ENCODE assay signal across 8 cellular contexts in genomic region chr5:77491783-77492652, GRCh38. TPM values are rescaled to one million over a fixed set of nuclear protein-coding genes. Genes with fewer than 3 reads are reported as not detected.
DNase-seq lines count a peak whose midpoint lies in the region; ATAC-seq and TF ChIP-seq lines count a peak whose summit lies in the region.

Gene WDR41 (minus strand): TSS chr5:77492316. CDS start chr5:77492220, 96 bp downstream.

- H3K4me3 Mint-ChIP-seq in WTC11 (peak within 1 kb of the TSS; percentile 89), immature natural killer cell (peak within 1 kb of the TSS; percentile 91 to 95 (median 94))

- peaks cover 0 to 33% (median 17%) of the 10 kb centered on the region in 6 donors for H3K4me1 ChIP-seq in spleen

- peaks cover 0 to 17% (median under 1%) of the 10 kb centered on the region in 6 donors for H3K36me3 ChIP-seq in spleen

- H3K9me3 Mint-ChIP-seq in WTC11: no peaks in the 10 kb centered on the region
- H3K9me3 Mint-ChIP-seq in immature natural killer cell: no peaks in the 10 kb centered on the region

- H3K36me3 Mint-ChIP-seq in WTC11 (peaks cover 2% of the 10 kb centered on the region; the same call in 1 of the 2 replicates), immature natural killer cell (no peaks in the 10 kb centered on the region)

- ATAC-seq in GM18907 (IDR thresholded peaks at IDR 0.05; ENCODE audit: unreplicated experiment) (peak; percentile 92), HG03159 (IDR thresholded peaks at IDR 0.05; ENCODE audit: unreplicated experiment) (peak; percentile 85), WTC11 (peak; percentile 92)

- intact Hi-C loops in spleen (cut with DNase I; ENCODE audit: low total_unique reads): loop anchor here (5.0 kb wide), 1 partner anchor 350 kb away; no protein-coding TSS in a partner anchor

- POLR2A ChIA-PET in WTC11 (lab: Charles Lee): interaction anchor here (0.5 kb wide), 1 partner anchor 1960 kb away, joined by 3 read pairs; no protein-coding TSS in a partner anchor

- CTCF ChIA-PET in WTC11 (lab: Charles Lee): interaction anchor here (0.6 to 2.5 kb wide), 37 partner anchors 9 to 1182 kb away, joined by 3 to 14 read pairs (median 4); partner anchors contain the start of genes AP3B1 and ZBED3

- 0 to 1% (median 1%) methylated on average over 33 to 90 of the region's 90 CpGs for WGBS in spleen, 5 donors

- peak within 1 kb of the TSS; percentile 51 for H3K4me3 ChIP-seq in AG09309 (ENCODE audit: control insufficient read depth, low read depth, low read length)
- peak within 1 kb of the TSS; percentile 73 to 84 for H3K4me3 ChIP-seq in cardiac fibroblast (replicated peaks in 1 of 2; ENCODE audit: low read depth in 2 of 2, low read length in 2 of 2)
- H3K4me3 ChIP-seq in spleen: peak within 1 kb of the TSS; percentile 59 to 86 (median 73)

- H3K9me3 ChIP-seq in spleen: no peaks in the 10 kb centered on the region

- no peaks in the 10 kb centered on the region for H3K27me3 ChIP-seq in spleen (replicated peaks in 1 of 7)

- TF ChIP-seq POLR2A in spleen (IDR thresholded peaks at IDR 0.05): no peak

- peak; percentile 78 for TF ChIP-seq CTCF in AG09309 (IDR thresholded peaks at IDR 0.05; ENCODE audit: control insufficient read depth, insufficient read depth, low read depth, low read length, missing control alignments)
- TF ChIP-seq CTCF in WTC11 (IDR thresholded peaks at IDR 0.05): peak; percentile 78
- peak; percentile 77 for TF ChIP-seq CTCF in cardiac fibroblast (IDR thresholded peaks at IDR 0.05; ENCODE audit: low read depth, low read length)
- TF ChIP-seq CTCF in spleen (IDR thresholded peaks at IDR 0.05 in 8 of 11, conservative IDR thresholded peaks at IDR 0.05 in 3 of 11): peak; percentile 77 to 98 (median 94)

- DNase-seq in AG09309 (ENCODE audit: low read depth) (peak; percentile 86), NCI-H226 (peak; percentile 92), WTC11 (ENCODE audit: low spot score) (peak; percentile 86), cardiac fibroblast (ENCODE audit: low read depth in 2 of 2) (peak; percentile 95 to 97), immature natural killer cell (peak; percentile 87 to 88 (median 87)), spleen (peak; percentile 98)

- H3K27ac Mint-ChIP-seq in WTC11 (peak within 1 kb of the TSS; percentile 57; the same call in 1 of the 2 replicates), immature natural killer cell (peak within 1 kb of the TSS; percentile 75 to 95 (median 94))

- H3K27ac ChIP-seq in spleen: peak within 1 kb of the TSS; percentile 93 to 99 (median 96)

- H3K27me3 Mint-ChIP-seq in WTC11 (ENCODE audit: low read depth) (peaks cover 35% of the 10 kb centered on the region), immature natural killer cell (ENCODE audit: low read depth in 3 of 3) (peaks cover 5 to 6% (median 5%) of the 10 kb centered on the region in 3 donors)

- H3K4me1 Mint-ChIP-seq in WTC11 (peaks cover 13% of the 10 kb centered on the region), immature natural killer cell (peaks cover 16 to 21% of the 10 kb centered on the region in 2 donors)

TF ChIP-seq in WTC11, 78 proteins besides CTCF, POLR2A, EP300 and RAD21 (continues in another document):
- peak; percentile 72; the same call in 1 of the 2 replicates for TF ChIP-seq CREM (CRISPR knock-in tag; IDR thresholded peaks at IDR 0.05)
- TF ChIP-seq ARID4B (CRISPR knock-in tag; IDR thresholded peaks at IDR 0.05; ENCODE audit: borderline replicate concordance): 0 out of 2 replicates have a peak, but pooled peaks have one; percentile 76
- TF ChIP-seq ERG (CRISPR knock-in tag; IDR thresholded peaks at IDR 0.05): no peak
- TF ChIP-seq MYBL2 (CRISPR knock-in tag; IDR thresholded peaks at IDR 0.05): 0 out of 2 replicates have a peak, but pooled peaks have one; percentile 34
- TF ChIP-seq TEAD1 (CRISPR knock-in tag; IDR thresholded peaks at IDR 0.05): peak; percentile 20
- TF ChIP-seq NR3C1 (CRISPR knock-in tag; conservative IDR thresholded peaks at IDR 0.05; ENCODE audit: low read depth): 0 out of 2 replicates have a peak, but pooled peaks have one; percentile 41
- TF ChIP-seq FOXP1 (CRISPR knock-in tag; IDR thresholded peaks at IDR 0.05; ENCODE audit: borderline replicate concordance): peak; percentile 78; the same call in 1 of the 2 replicates
- TF ChIP-seq ZNF317 (CRISPR knock-in tag; IDR thresholded peaks at IDR 0.05; ENCODE audit: borderline replicate concordance, low read depth): peak; percentile 25; the same call in 1 of the 2 replicates
- TF ChIP-seq ZNF138 (CRISPR knock-in tag; conservative IDR thresholded peaks at IDR 0.05): peak; percentile 75; the same call in 1 of the 2 replicates
- peak; percentile 72; the same call in 1 of the 2 replicates for TF ChIP-seq RELA (CRISPR knock-in tag; IDR thresholded peaks at IDR 0.05; ENCODE audit: borderline replicate concordance)
- TF ChIP-seq GTF2I (CRISPR knock-in tag; conservative IDR thresholded peaks at IDR 0.05): no peak
- 0 out of 2 replicates have a peak, but pooled peaks have one; percentile 23 for TF ChIP-seq CREB1 (CRISPR knock-in tag; IDR thresholded peaks at IDR 0.05)
- no peak for TF ChIP-seq ZMAT4 (CRISPR knock-in tag; IDR thresholded peaks at IDR 0.05)
- TF ChIP-seq CBFB (CRISPR knock-in tag; IDR thresholded peaks at IDR 0.05; ENCODE audit: low read depth): peak; percentile 82
- peak; percentile 74 for TF ChIP-seq MAX (CRISPR knock-in tag; IDR thresholded peaks at IDR 0.05)
- no peak for TF ChIP-seq SMAD3 (CRISPR knock-in tag; IDR thresholded peaks at IDR 0.05; ENCODE audit: borderline replicate concordance)
- 0 out of 2 replicates have a peak, but pooled peaks have one; percentile 41 for TF ChIP-seq USF1 (CRISPR knock-in tag; IDR thresholded peaks at IDR 0.05)

RNA-seq across cellular contexts. Expression of gene WDR41, which starts in this region (rescaled TPM):
- total RNA-seq in WTC11 (2021) (39.8 to 44.2 TPM (median 42.3 TPM) in 3 replicates), spleen (10 to 100 TPM; 33.0 to 54.0 (median 37.2) TPM)
- polyA plus RNA-seq in immature natural killer cell (10 to 100 TPM; 27.9 to 39.8 (median 28.8) TPM), spleen (10 to 100 TPM; 11.0 to 15.9 (median 11.3) TPM)

Comparison
In these comparisons a context has a peak if more than half of its experiments do, and no peak if none do; other contexts are left out.
1. Peak in every context shown above with its lines: DNase-seq, ATAC-seq, H3K4me3 ChIP-seq and H3K27ac ChIP-seq.